Comparison of ENCODE assay signal across 8 cellular contexts in the genomic region with DNA sequence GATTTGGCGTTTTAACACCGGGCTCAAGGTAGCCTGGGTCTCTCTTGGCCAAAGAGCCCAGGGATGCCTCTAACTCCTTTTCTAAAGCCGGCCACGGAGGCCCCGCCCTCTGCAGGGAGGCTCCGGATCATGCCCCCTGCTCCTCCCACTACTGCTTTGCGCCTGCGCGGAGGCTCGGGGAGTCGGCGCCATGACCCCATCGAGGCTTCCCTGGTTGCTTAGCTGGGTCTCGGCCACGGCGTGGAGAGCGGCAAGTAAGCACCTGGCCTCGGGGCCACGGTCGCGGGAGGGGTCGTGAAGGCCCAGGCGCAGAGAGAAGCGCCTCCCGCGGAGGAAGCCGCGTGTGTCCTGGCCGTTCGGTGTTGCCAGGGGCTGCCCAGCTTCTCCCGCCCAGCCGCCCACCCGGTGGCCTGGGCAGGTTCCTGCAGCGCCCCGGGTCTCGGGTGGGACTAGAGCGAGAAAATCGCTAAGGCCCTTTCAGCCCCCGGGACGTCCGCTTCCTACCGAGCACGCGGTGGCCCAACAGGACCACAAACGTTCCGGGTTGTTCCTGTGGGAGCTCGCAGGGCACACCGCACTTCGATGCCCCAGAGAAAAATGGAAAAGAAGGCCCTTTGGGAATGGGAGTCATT. TPM values are rescaled to one million over a fixed set of nuclear protein-coding genes. Genes with fewer than 3 reads are reported as not detected.
DNase-seq lines count a peak whose midpoint lies in the region; ATAC-seq, FAIRE-seq and TF ChIP-seq lines count a peak whose summit lies in the region.

A gene (plus strand): TSS at position 180 of the 632 bp plus-strand sequence. CDS start 11 bp downstream, at position 191.

- H3K27me3 ChIP-seq in BJ (ENCODE audit: control insufficient read depth, insufficient read depth, low read length) = no peaks in the 10 kb centered on the region
- no peaks in the 10 kb centered on the region for H3K27me3 ChIP-seq in layer of hippocampus (ENCODE audit: control insufficient read depth, insufficient read depth, low read length)

- POLR2A ChIA-PET in BJ (lab: Charles Lee) = no interaction called here

- no peaks in the 10 kb centered on the region; the same call in 1 of the 2 replicates for H3K36me3 ChIP-seq in BJ (ENCODE audit: control insufficient read depth, insufficient read depth, low read length)

- peak within 1 kb of the TSS; percentile 67 for H3K4me3 ChIP-seq in BJ (ENCODE audit: low read depth, low read length)

- FAIRE-seq in GM19239 (lab: Jason Lieb, UNC) = peak; percentile 71

- peak; percentile 98 for ATAC-seq in HG03442 (IDR thresholded peaks at IDR 0.05; ENCODE audit: unreplicated experiment)

- no peak; the same call in 1 of the 2 replicates for TF ChIP-seq CTCF in BJ (IDR thresholded peaks at IDR 0.05; ENCODE audit: insufficient read depth, low read depth, low read length)

- H3K27ac ChIP-seq in cingulate gyrus (ENCODE audit: low read depth, low read length) (peak within 1 kb of the TSS; percentile 76), layer of hippocampus (ENCODE audit: low read depth, low read length) (peak within 1 kb of the TSS; percentile 84)

- CTCF ChIA-PET in BJ (lab: Yijun Ruan, JAX) = interaction anchor here (0.9 to 1.4 kb wide), 3 partner anchors 8 to 257 kb away, joined by 3 read pairs; no protein-coding TSS in a partner anchor

- peak; percentile 26 for DNase-seq in BJ (ENCODE audit: low read depth)
- peak; percentile 87 for DNase-seq in GM19239 (ENCODE audit: insufficient read length, low spot score)
- peak; percentile 85 for DNase-seq in NCI-H510A treated with DMSO at 0.1 percent for 48 hours (lab: John Stamatoyannopoulos, UW)
- DNase-seq in activated CD4-positive, alpha-beta T cell treated with anti-CD3 and anti-CD28 coated beads for 4 hours = peak; percentile 95
- DNase-seq in stimulated activated CD4-positive, alpha-beta T cell treated with anti-CD3 and anti-CD28 coated beads, Interleukin-1b, Interleukin-23, amount 100 ng/mL, for 24 hours (ENCODE audit: low read depth in 4 of 4, low spot score in 1 of 4) = peak; percentile 83 to 89 (median 88)

RNA-seq across cellular contexts. Expression of the gene that starts here (rescaled TPM):
- 7.2 and 9.3 TPM in 2 replicates for polyA plus RNA-seq in BJ (2011; rRNA removed)
- polyA minus RNA-seq in BJ (2011; rRNA and poly(A)+ RNA removed) = 3.5 and 3.8 TPM in 2 replicates

Comparison
In these comparisons a context has a peak if more than half of its experiments do, and no peak if none do; other contexts are left out.
1. Peak in every context shown above with its lines: DNase-seq, ATAC-seq, H3K4me3 ChIP-seq and H3K27ac ChIP-seq.
2. DNase-seq: peak in every context shown above with its lines; median percentile 95 in activated CD4-positive, alpha-beta T cell treated with anti-CD3 and anti-CD28 coated beads for 4 hours; 88 in stimulated activated CD4-positive, alpha-beta T cell treated with anti-CD3 and anti-CD28 coated beads, Interleukin-1b, Interleukin-23, amount 100 ng/mL, for 24 hours; 87 in GM19239; 85 in NCI-H510A treated with DMSO at 0.1 percent for 48 hours; 26 in BJ.